4 cellular contexts compared by ENCODE assay signal in the genomic region with DNA sequence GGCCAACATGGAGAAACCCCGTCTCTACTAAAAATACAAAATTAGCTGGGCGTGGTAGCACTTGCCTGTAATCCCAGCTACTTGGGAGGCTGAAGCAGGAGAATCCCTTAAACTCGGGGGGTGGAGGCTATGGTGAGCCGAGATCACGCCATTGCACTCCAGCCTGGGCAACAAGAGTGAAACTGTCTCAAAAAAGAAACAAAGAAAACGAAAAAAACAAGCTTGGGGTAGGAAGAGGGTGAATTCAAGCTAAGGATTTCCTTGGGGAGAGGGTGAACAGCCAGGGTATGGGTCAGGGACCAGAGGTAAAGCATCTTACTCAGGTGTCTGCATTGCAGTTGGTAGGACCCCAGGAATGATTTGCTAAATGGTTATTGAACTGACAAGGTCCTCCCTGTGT. TPM values are rescaled to one million over a fixed set of nuclear protein-coding genes. Genes with fewer than 3 reads are reported as not detected.
"Had no signal": no experiment of that assay in that cellular context is flagged by ENCODE, and none has a peak within 500 bp of the region (broad histone marks: within the 10 kb centered on the region; RNA-seq: fewer than 3 reads in every experiment).

No MANE protein-coding gene starts in this region.

RNA-seq across cellular contexts. Expression of a gene that starts 21.5 kb away (rescaled TPM):
- total RNA-seq: LHCN-M2, NCI-H460 had no signal

RNA-seq across cellular contexts. Expression of a gene that starts 35.5 kb away (rescaled TPM):
- total RNA-seq: LHCN-M2, M059J, MCF 10A, NCI-H460 had no signal
